12 cellular contexts compared by ENCODE assay signal in genomic region chr18:21099442-21099841, GRCh38. TPM values are rescaled to one million over a fixed set of nuclear protein-coding genes. Genes with fewer than 3 reads are reported as not detected.
DNase-seq lines count a peak whose midpoint lies in the region; ATAC-seq and TF ChIP-seq lines count a peak whose summit lies in the region.
"Had no signal": no experiment of that assay in that cellular context is flagged by ENCODE, and none has a peak within 500 bp of the region (broad histone marks: within the 10 kb centered on the region; RNA-seq: fewer than 3 reads in every experiment).

No MANE protein-coding gene starts in this region.

- no peak for TF ChIP-seq CTCF in MCF 10A (IDR thresholded peaks at IDR 0.05; ENCODE audit: unreplicated experiment)

- H3K9me3 Mint-ChIP-seq in immature natural killer cell = no peaks in the 10 kb centered on the region
- no peaks in the 10 kb centered on the region for H3K9me3 Mint-ChIP-seq in MCF 10A (ENCODE audit: unreplicated experiment)

- H3K4me3 Mint-ChIP-seq in immature natural killer cell (peak overlapping the region in 4 of 5 donors; percentile 53 to 69 (median 62)), MCF 10A (ENCODE audit: unreplicated experiment) (no peak overlapping the region)

- H3K4me1 Mint-ChIP-seq in immature natural killer cell = peaks cover 80 to 88% of the 10 kb centered on the region in 2 donors
- peaks cover 26% of the 10 kb centered on the region for H3K4me1 Mint-ChIP-seq in MCF 10A (ENCODE audit: insufficient read depth, unreplicated experiment)

- POLR2A ChIA-PET in MCF 10A (lab: Yijun Ruan, JAX) = interaction anchor here (0.9 to 2.4 kb wide), 3 partner anchors 11 to 65 kb away, joined by 3 to 19 read pairs (median 3); partner anchors contain the start of gene ROCK1

- H3K27me3 Mint-ChIP-seq in immature natural killer cell (ENCODE audit: low read depth in 3 of 3) = peaks cover 0 to 1% (median 0%) of the 10 kb centered on the region in 3 donors
- no peaks in the 10 kb centered on the region for H3K27me3 Mint-ChIP-seq in MCF 10A (ENCODE audit: insufficient read depth, unreplicated experiment)

- H3K27ac Mint-ChIP-seq in immature natural killer cell (peak overlapping the region in 5 of 6 donors; percentile 17 to 47 (median 39)), MCF 10A (ENCODE audit: low read depth, unreplicated experiment) (no peak overlapping the region)

- no TSS peak for BruUV-seq in MCF 10A (replicated peaks; lab: Mats Ljungman, UMichigan)

- H3K36me3 Mint-ChIP-seq in immature natural killer cell = no peaks in the 10 kb centered on the region
- H3K36me3 Mint-ChIP-seq in MCF 10A (ENCODE audit: insufficient read depth, unreplicated experiment) = no peaks in the 10 kb centered on the region

- DNase-seq in immature natural killer cell (no peak), cardiac septum (ENCODE audit: low spot score) (no peak), NCI-H146 treated with DMSO at 0.1 percent for 48 hours (lab: John Stamatoyannopoulos, UW; ENCODE audit: unreplicated experiment) (no peak), HK-2 (ENCODE audit: unreplicated experiment) (no peak), MCF 10A (ENCODE audit: unreplicated experiment) (no peak)
- DNase-seq: Calu3, foreskin keratinocyte, NCI-H510A treated with DMSO at 0.1 percent for 48 hours had no signal

- CTCF ChIA-PET in MCF 10A (lab: Yijun Ruan, JAX) = no interaction called here

- no peak for TF ChIP-seq POLR2A in GM18505 (IDR thresholded peaks at IDR 0.05; ENCODE audit: borderline replicate concordance, extremely low read depth, insufficient read depth, insufficient read length)

- intact Hi-C loops in cardiac septum (cut with DNase I) (no loop called here), MCF 10A (cut with micrococcal nuclease) (no loop called here)

- ATAC-seq in GM18505 (IDR thresholded peaks at IDR 0.05; ENCODE audit: unreplicated experiment) (peak; percentile 87), GM21423 (IDR thresholded peaks at IDR 0.05; ENCODE audit: unreplicated experiment) (peak; percentile 83), HG03097 (IDR thresholded peaks at IDR 0.05; ENCODE audit: low FRiP score, unreplicated experiment) (peak; percentile 73)
- ATAC-seq: foreskin keratinocyte, SK-N-SH treated with all-trans-retinoic acid at 6 μM for 48 hours had no signal

RNA-seq across cellular contexts. Expression of gene ROCK1, which starts 12.2 kb away (rescaled TPM):
- polyA plus RNA-seq in immature natural killer cell = 10 to 100 TPM; 15.3 to 56.7 (median 16.0) TPM
- total RNA-seq in cardiac septum (49.1 TPM), MCF 10A (2022) (44.6 and 47.9 TPM in 2 replicates)
